8 cellular contexts compared by ENCODE assay signal in genomic region chr3:125141596-125142417, GRCh38.
DNase-seq lines count a peak whose midpoint lies in the region; ATAC-seq and TF ChIP-seq lines count a peak whose summit lies in the region.

No MANE protein-coding gene starts in this region.

- peak; percentile 12 for TF ChIP-seq POLR2A in GM19193 (IDR thresholded peaks at IDR 0.05; ENCODE audit: extremely low read depth, insufficient read depth, insufficient read length)

- peaks cover 65% of the 10 kb centered on the region for H3K4me1 ChIP-seq in mononuclear cell (ENCODE audit: insufficient read depth, low read length)

- H3K27me3 ChIP-seq in mononuclear cell (ENCODE audit: insufficient read depth, low read length), result no peaks in the 10 kb centered on the region

- DNase-seq in AG20443 (ENCODE audit: low spot score), result peak; percentile 49
- DNase-seq in activated CD4-positive, alpha-beta T cell treated with anti-CD3 and anti-CD28 coated beads for 48 hours, result peak; percentile 81
- peak; percentile 14 for DNase-seq in effector CD8-positive, alpha-beta T cell (lab: John Stamatoyannopoulos, UW)
- peak; percentile 30 to 41 for DNase-seq in stimulated activated CD8-positive, alpha-beta memory T cell treated with anti-CD3 and anti-CD28 coated beads, Interleukin-7, amount 100 ng/mL, for 1 hour (ENCODE audit: low read depth in 2 of 2)

- no peaks in the 10 kb centered on the region for H3K9me3 ChIP-seq in mononuclear cell (ENCODE audit: low read depth, low read length)

- H3K4me3 ChIP-seq in mononuclear cell (ENCODE audit: low read length), result peak overlapping the region; percentile 20

- ATAC-seq in HG03439 (IDR thresholded peaks at IDR 0.05; ENCODE audit: unreplicated experiment) (peak; percentile 38), GM21367 (IDR thresholded peaks at IDR 0.05; ENCODE audit: unreplicated experiment) (no peak)

Comparison
In these comparisons a context has a peak if more than half of its experiments do, and no peak if none do; other contexts are left out.
1. DNase-seq: peak in every context shown above with its lines; median percentile 81 in activated CD4-positive, alpha-beta T cell treated with anti-CD3 and anti-CD28 coated beads for 48 hours; 49 in AG20443; 36 in stimulated activated CD8-positive, alpha-beta memory T cell treated with anti-CD3 and anti-CD28 coated beads, Interleukin-7, amount 100 ng/mL, for 1 hour; 14 in effector CD8-positive, alpha-beta T cell.